Comparison of ENCODE assay signal across 19 cellular contexts in the genomic region with DNA sequence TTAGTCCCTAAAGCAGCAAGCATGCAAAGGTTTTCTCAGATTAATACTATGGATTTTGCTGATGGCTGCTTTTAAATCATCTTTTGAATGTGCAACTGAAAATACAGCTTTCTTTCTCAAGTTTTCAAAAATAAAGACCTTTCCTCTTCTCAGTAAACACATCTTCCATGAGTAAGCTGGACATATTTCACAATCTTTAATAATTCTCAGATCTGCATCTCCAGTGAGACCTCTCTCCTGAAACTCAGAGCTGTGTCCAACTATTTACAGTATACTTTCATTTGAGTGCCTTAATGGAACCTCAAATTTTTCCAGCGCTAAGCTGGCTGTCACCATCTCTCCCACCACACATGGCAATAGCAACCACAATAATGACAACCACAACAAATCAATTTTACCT.
"Had no signal": no experiment of that assay in that cellular context is flagged by ENCODE, and none has a peak within 500 bp of the region (broad histone marks: within the 10 kb centered on the region; RNA-seq: fewer than 3 reads in every experiment).

No MANE protein-coding gene starts in this region.

- H3K27me3 ChIP-seq: ascending aorta, tibial nerve, vagina had no signal

- H3K27ac Mint-ChIP-seq: activated CD4-positive, alpha-beta memory T cell treated with anti-CD3 and anti-CD28 coated beads for 36 hours; activated CD4-positive, alpha-beta T cell treated with anti-CD3 and anti-CD28 coated beads for 36 hours; activated CD8-positive, alpha-beta memory T cell treated with anti-CD3 and anti-CD28 coated beads, Interleukin-2, amount 10 ng/mL, durations not matched to agents 7 days and 5 days; activated naive CD8-positive, alpha-beta T cell treated with anti-CD3 and anti-CD28 coated beads, Interleukin-2, amount 10 ng/mL, durations not matched to agents 7 days and 5 days; activated T-cell treated with anti-CD3 and anti-CD28 coated beads, Interleukin-2, amount 50 U/mL, for 24 hours; nephron progenitor cell had no signal

- H3K36me3 Mint-ChIP-seq: activated CD8-positive, alpha-beta memory T cell treated with anti-CD3 and anti-CD28 coated beads, Interleukin-2, amount 10 ng/mL, durations not matched to agents 7 days and 5 days had no signal

- ATAC-seq: activated CD4-positive, alpha-beta T cell treated with anti-CD3 and anti-CD28 coated beads for 36 hours; activated CD8-positive, alpha-beta memory T cell treated with anti-CD3 and anti-CD28 coated beads, Interleukin-2, amount 10 ng/mL, durations not matched to agents 7 days and 5 days had no signal

- H3K9me3 ChIP-seq: ascending aorta, tibial nerve, vagina had no signal

- H3K27me3 Mint-ChIP-seq: activated naive CD8-positive, alpha-beta T cell treated with anti-CD3 and anti-CD28 coated beads, Interleukin-2, amount 10 ng/mL, durations not matched to agents 7 days and 5 days; activated T-cell treated with anti-CD3 and anti-CD28 coated beads, Interleukin-2, amount 50 U/mL, for 24 hours had no signal

- H3K4me1 ChIP-seq: ascending aorta, tibial nerve, vagina had no signal

- DNase-seq: activated CD4-positive, alpha-beta memory T cell treated with anti-CD3 and anti-CD28 coated beads for 36 hours; activated CD4-positive, alpha-beta T cell treated with anti-CD3 and anti-CD28 coated beads for 36 hours; activated CD8-positive, alpha-beta memory T cell treated with anti-CD3 and anti-CD28 coated beads, Interleukin-2, amount 10 ng/mL, durations not matched to agents 7 days and 5 days; activated effector memory CD4-positive, alpha-beta T cell treated with anti-CD3 and anti-CD28 coated beads, Interleukin-2, amount 50 U/mL, for 16 hours; activated naive CD8-positive, alpha-beta T cell treated with anti-CD3 and anti-CD28 coated beads, Interleukin-2, amount 10 ng/mL, durations not matched to agents 7 days and 5 days; activated T-cell treated with anti-CD3 and anti-CD28 coated beads, Interleukin-2, amount 50 U/mL, for 24 hours; hypothalamus; kidney glomerular epithelial cell; nephron progenitor cell; occipital lobe; small intestine; stimulated activated CD4-positive, alpha-beta T cell treated with anti-CD3 and anti-CD28 coated beads, Interleukin-4, amount 100 ng/mL, for 4 hours; stimulated activated CD8-positive, alpha-beta memory T cell treated with anti-CD3 and anti-CD28 coated beads, Interleukin-4, amount 100 ng/mL, for 48 hours; stimulated activated naive CD4-positive, alpha-beta T cell treated with Interleukin-2 at 50 U/mL for 16 hours; substantia nigra had no signal

- H3K27ac ChIP-seq: ascending aorta, epithelial cell of prostate, tibial nerve, vagina had no signal

- H3K4me3 ChIP-seq: ascending aorta, tibial nerve, vagina had no signal

- H3K4me3 Mint-ChIP-seq: activated CD4-positive, alpha-beta memory T cell treated with anti-CD3 and anti-CD28 coated beads for 36 hours; activated CD4-positive, alpha-beta T cell treated with anti-CD3 and anti-CD28 coated beads for 36 hours; activated CD8-positive, alpha-beta memory T cell treated with anti-CD3 and anti-CD28 coated beads, Interleukin-2, amount 10 ng/mL, durations not matched to agents 7 days and 5 days; activated naive CD8-positive, alpha-beta T cell treated with anti-CD3 and anti-CD28 coated beads, Interleukin-2, amount 10 ng/mL, durations not matched to agents 7 days and 5 days; activated T-cell treated with anti-CD3 and anti-CD28 coated beads, Interleukin-2, amount 50 U/mL, for 24 hours; nephron progenitor cell had no signal

- H3K36me3 ChIP-seq: ascending aorta, tibial nerve, vagina had no signal
